ENCODE assay signal across 23 cellular contexts in genomic region chrX:120087289-120088017, GRCh38. TPM values are rescaled to one million over a fixed set of nuclear protein-coding genes. Genes with fewer than 3 reads are reported as not detected.
DNase-seq lines count a peak whose midpoint lies in the region; ATAC-seq, FAIRE-seq and TF ChIP-seq lines count a peak whose summit lies in the region.
"Had no signal": no experiment of that assay in that cellular context is flagged by ENCODE, and none has a peak within 500 bp of the region (broad histone marks: within the 10 kb centered on the region; RNA-seq: fewer than 3 reads in every experiment).

No MANE protein-coding gene starts in this region.

- H3K4me2 ChIP-seq in A549 = peak overlapping the region; percentile 46

- POLR2A ChIA-PET in A549 (lab: Yijun Ruan, JAX) = no interaction called here

- no peak for TF ChIP-seq EP300 in A549 (IDR thresholded peaks at IDR 0.05)

- no peak overlapping the region for H3K4me3 ChIP-seq in A549
- peak overlapping the region; percentile 43 for H3K4me3 ChIP-seq in WI38 (ENCODE audit: low read depth, low read length)
- H3K4me3 ChIP-seq: right lobe of liver, SJSA1 had no signal

- no peak overlapping the region for H3K27ac ChIP-seq in A549
- H3K27ac ChIP-seq: parathyroid adenoma, right lobe of liver, SJSA1, WERI-Rb-1 had no signal

- ATAC-seq in A549 (no peak; a peak in 1 of 6 replicates), GM19395 (IDR thresholded peaks at IDR 0.05; ENCODE audit: unreplicated experiment) (no peak)
- ATAC-seq: left colon had no signal

- DNase-seq in A549 (ENCODE audit: low read depth in 1 of 2, low spot score in 1 of 2) (no peak), GM12891 (ENCODE audit: insufficient read length, low spot score) (no peak), left kidney (ENCODE audit: low read depth, low spot score) (peak; percentile 21), posterior cingulate gyrus (no peak), NCI-H524 treated with DMSO at 0.1 percent for 48 hours (lab: John Stamatoyannopoulos, UW) (no peak)
- DNase-seq in stimulated activated CD4-positive, alpha-beta T cell treated with anti-CD3 and anti-CD28 coated beads, Interleukin-2, amount 100 ng/mL, for 24 hours = no peak
- DNase-seq: amniotic stem cell; C1 segment of cervical spinal cord; head of caudate nucleus; Kasumi-1; left colon; NCI-H1092; NCI-H2029; NCI-H226; NK-92 treated with Interleukin-12 subunit alpha and Interleukin-12 subunit beta, amount 100 ng/mL, for 24 hours; right lobe of liver; WERI-Rb-1 had no signal

- H3K9me3 ChIP-seq in A549 = no peaks in the 10 kb centered on the region
- H3K9me3 ChIP-seq: right lobe of liver, SJSA1 had no signal

- intact Hi-C loops in posterior cingulate gyrus (cut with DNase I) = no loop called here

- FAIRE-seq in A549 (lab: Jason Lieb, UNC) (no peak), GM12891 (lab: Jason Lieb, UNC) (no peak)
- FAIRE-seq: bronchial epithelial cell, G401.6 had no signal

- CTCF ChIA-PET in A549 (lab: Yijun Ruan, JAX) = interaction anchor here (1.2 to 1.3 kb wide), 2 partner anchors 10 to 15 kb away, joined by 3 to 4 read pairs; no protein-coding TSS in a partner anchor

- no peak for TF ChIP-seq CTCF in A549 (IDR thresholded peaks at IDR 0.05)
- TF ChIP-seq CTCF in WI38 (IDR thresholded peaks at IDR 0.05; ENCODE audit: low read depth, low read length) = no peak

- no peaks in the 10 kb centered on the region for H3K4me1 ChIP-seq in A549
- H3K4me1 ChIP-seq: parathyroid adenoma, right lobe of liver, SJSA1 had no signal

- WGBS in A549 (ENCODE audit: missing lambda C conversion rate) = 63% methylated on average over 10 of the region's 10 CpGs

- TF ChIP-seq RAD21 in A549 (conservative IDR thresholded peaks at IDR 0.05 in 1 of 2, IDR thresholded peaks at IDR 0.05 in 1 of 2) = no peak

- TF ChIP-seq POLR2A in A549 (IDR thresholded peaks at IDR 0.05; ENCODE audit: low read length) (no peak), GM12891 (IDR thresholded peaks at IDR 0.05; ENCODE audit: low read depth, low read length) (no peak)

TF ChIP-seq in A549, 52 proteins besides CTCF, POLR2A, EP300 and RAD21:
- TF ChIP-seq ESRRA (IDR thresholded peaks at IDR 0.05; ENCODE audit: borderline replicate concordance, low read length) = no peak
- no peak for TF ChIP-seq PHF8 (IDR thresholded peaks at IDR 0.05; ENCODE audit: borderline replicate concordance, low read depth)
- no peak for TF ChIP-seq FOSL2 (IDR thresholded peaks at IDR 0.05)
- TF ChIP-seq FOSL2 (CRISPR knock-in tag; IDR thresholded peaks at IDR 0.05) = no peak
- TF ChIP-seq BCL3 (IDR thresholded peaks at IDR 0.05) = no peak
- TF ChIP-seq ATOH8 (CRISPR knock-in tag; IDR thresholded peaks at IDR 0.05; ENCODE audit: low read depth) = no peak
- no peak for TF ChIP-seq RCOR1 (IDR thresholded peaks at IDR 0.05; ENCODE audit: low read depth, low read length)
- TF ChIP-seq BHLHE40 (IDR thresholded peaks at IDR 0.05; ENCODE audit: low read depth, low read length) = no peak
- no peak for TF ChIP-seq TFCP2L1 (CRISPR knock-in tag; IDR thresholded peaks at IDR 0.05)
- TF ChIP-seq NPAS2 (CRISPR knock-in tag; IDR thresholded peaks at IDR 0.05; ENCODE audit: borderline replicate concordance) = no peak
- no peak for TF ChIP-seq CEBPB (IDR thresholded peaks at IDR 0.05)

TF ChIP-seq in GM12891, 5 proteins besides CTCF, POLR2A, EP300 and RAD21:
- TF ChIP-seq PAX5 (IDR thresholded peaks at IDR 0.05; ENCODE audit: insufficient read depth, low read length, severe bottlenecking) = no peak
- peak; percentile 58 for TF ChIP-seq SPI1 (IDR thresholded peaks at IDR 0.05; ENCODE audit: low read depth, low read length)
- no peak for TF ChIP-seq POLR2AphosphoS5 (IDR thresholded peaks at IDR 0.05; ENCODE audit: low read depth, low read length)

RNA-seq across cellular contexts. Expression of gene RHOXF2B, which starts 10.0 kb away (rescaled TPM):
- polyA plus RNA-seq in A549 (2011; rRNA removed) = not detected in 2 replicates
- not detected in 2 replicates for polyA plus RNA-seq in A549 (2012; cell fraction: cytosol; rRNA removed)
- polyA plus RNA-seq in A549 (2012; cell fraction: nucleus; rRNA removed) = not detected in 2 replicates
- not detected in 3 replicates for polyA plus RNA-seq in A549 (2017; fragmentation: RNase III; extraction: RNeasy Plus Mini Kit Qiagen cat#74134 plus additional on column Dnase treatment)
- polyA minus RNA-seq in A549 (2011; rRNA and poly(A)+ RNA removed) = not detected in 2 replicates
- not detected for polyA plus RNA-seq in GM12891 (2012; ENCODE audit: low read depth, missing spikeins)

RNA-seq across cellular contexts. Expression of gene RHOXF1, which starts 28.3 kb away (rescaled TPM):
- polyA plus RNA-seq in A549 (2011; rRNA removed) = 0.10 and 0.30 TPM in 2 replicates
- polyA plus RNA-seq in A549 (2012; cell fraction: cytosol; rRNA removed) = not detected in 2 replicates
- 0.39 and 0.44 TPM in 2 replicates for polyA plus RNA-seq in A549 (2012; cell fraction: nucleus; rRNA removed)
- polyA plus RNA-seq in A549 (2017; fragmentation: RNase III; extraction: RNeasy Plus Mini Kit Qiagen cat#74134 plus additional on column Dnase treatment) = not detected in 3 replicates
- polyA minus RNA-seq in A549 (2011; rRNA and poly(A)+ RNA removed) = not detected in 2 replicates
- 0.30 TPM for polyA plus RNA-seq in GM12891 (2012; ENCODE audit: low read depth, missing spikeins)
